1 cellular context compared by ENCODE assay signal in genomic region chr5:116097301-116097700, GRCh38.
TF ChIP-seq lines count a peak whose summit lies in the region.

No MANE protein-coding gene starts in this region.

TF ChIP-seq in HepG2, 621 proteins besides CTCF, POLR2A, EP300 and RAD21 (continued from another document):
- TF ChIP-seq REST (IDR thresholded peaks at IDR 0.05; ENCODE audit: borderline replicate concordance in 1 of 2, low read depth in 1 of 2, low read length in 2 of 2) (no peak), ZBTB8A (CRISPR knock-in tag; IDR thresholded peaks at IDR 0.05; ENCODE audit: borderline replicate concordance, low read depth) (no peak), CAMTA2 (CRISPR knock-in tag; IDR thresholded peaks at IDR 0.05; ENCODE audit: borderline replicate concordance) (no peak), CENPX (CRISPR knock-in tag; IDR thresholded peaks at IDR 0.05) (no peak), ZNF274 (CRISPR knock-in tag; IDR thresholded peaks at IDR 0.05) (no peak), RERE (CRISPR knock-in tag; IDR thresholded peaks at IDR 0.05; ENCODE audit: low read depth) (no peak), ZNF572 (CRISPR knock-in tag; IDR thresholded peaks at IDR 0.05) (no peak), HMG20B (CRISPR knock-in tag; conservative IDR thresholded peaks at IDR 0.05) (no peak), TRIM24 (CRISPR knock-in tag; IDR thresholded peaks at IDR 0.05) (no peak), ZFP91 (CRISPR knock-in tag; IDR thresholded peaks at IDR 0.05; ENCODE audit: borderline replicate concordance) (no peak), KLF11 (CRISPR knock-in tag; IDR thresholded peaks at IDR 0.05) (no peak)
